ENCODE assay signal across 11 cellular contexts in genomic region chr2:28981016-28981441, GRCh38. TPM values are rescaled to one million over a fixed set of nuclear protein-coding genes. Genes with fewer than 3 reads are reported as not detected.
A peak's percentile ranks its signal among the peaks of the same experiment; 100 is the strongest.
DNase-seq lines count a peak whose midpoint lies in the region; ATAC-seq and TF ChIP-seq lines count a peak whose summit lies in the region.
"Had no signal": no experiment of that assay in that cellular context is flagged by ENCODE, and none has a peak within 500 bp of the region (broad histone marks: within the 10 kb centered on the region; RNA-seq: fewer than 3 reads in every experiment).

Gene TOGARAM2 (plus strand): TSS chr2:28981298. CDS start chr2:28994835, 13,537 bp downstream.

- H3K4me1 ChIP-seq in NT2/D1 (ENCODE audit: insufficient read depth, insufficient read length): no peaks in the 10 kb centered on the region
- H3K4me1 ChIP-seq in ovary (ENCODE audit: insufficient read depth): no peaks in the 10 kb centered on the region

- H3K9me3 ChIP-seq in NT2/D1 (ENCODE audit: insufficient read depth, low read length) (no peaks in the 10 kb centered on the region), ovary (no peaks in the 10 kb centered on the region)

- no peaks in the 10 kb centered on the region for H3K36me3 ChIP-seq in NT2/D1 (ENCODE audit: insufficient read depth, insufficient read length, low read length)
- H3K36me3 ChIP-seq in ovary: no peaks in the 10 kb centered on the region

- peak within 1 kb of the TSS in 1 of 2 donors; percentile 36 for H3K27ac ChIP-seq in ovary

- TF ChIP-seq CTCF in ovary (IDR thresholded peaks at IDR 0.05): no peak

- H3K27me3 ChIP-seq in NT2/D1 (ENCODE audit: insufficient read depth, insufficient read length) (no peaks in the 10 kb centered on the region), ovary (no peaks in the 10 kb centered on the region)

- WGBS in ovary, 3 donors: 3 to 18% (median 5%) methylated on average over 10 of the region's 10 CpGs

- H3K9ac ChIP-seq in NT2/D1 (ENCODE audit: insufficient read length, low read depth): peak within 1 kb of the TSS; percentile 10

- TF ChIP-seq EP300 in ovary (IDR thresholded peaks at IDR 0.05): no peak

- DNase-seq in COR-L47 (lab: John Stamatoyannopoulos, UW) (peak; percentile 27), NT2/D1 (ENCODE audit: low read depth, low spot score) (no peak), head of caudate nucleus (peak in 23 of 42 donors; percentile 16 to 63 (median 38)), ovary (peak; percentile 56 to 77 (median 60)), glomerular visceral epithelial cell (ENCODE audit: extremely low spot score) (no peak), NCI-H187 treated with DMSO at 0.1 percent for 48 hours (lab: John Stamatoyannopoulos, UW) (no peak)
- no peak for DNase-seq in stimulated activated CD4-positive, alpha-beta T cell treated with anti-CD3 and anti-CD28 coated beads, Interleukin-2, amount 100 ng/mL, for 24 hours
- DNase-seq: activated naive CD8-positive, alpha-beta T cell treated with anti-CD3 and anti-CD28 coated beads, Interleukin-2, amount 10 ng/mL, durations not matched to agents 7 days and 5 days; NCI-H1436 treated with DMSO at 0.1 percent for 48 hours; stimulated activated CD4-positive, alpha-beta T cell treated with anti-CD3 and anti-CD28 coated beads, Interleukin-12 subunit alpha, Interleukin-12 subunit beta, amount 100 ng/mL, for 4 hours had no signal

- intact Hi-C loops in head of caudate nucleus (cut with DNase I) (no loop called here), ovary (cut with DNase I) (no loop called here)

- H3K4me3 ChIP-seq in NT2/D1 (ENCODE audit: insufficient read length, low read depth): no peak within 1 kb of the TSS
- no peak within 1 kb of the TSS for H3K4me3 ChIP-seq in ovary

- TF ChIP-seq POLR2A in ovary (IDR thresholded peaks at IDR 0.05): no peak

- no peak for ATAC-seq in GM21390 (IDR thresholded peaks at IDR 0.05; ENCODE audit: unreplicated experiment)

RNA-seq across cellular contexts. Expression of gene TOGARAM2, which starts in this region (rescaled TPM):
- 10 to 100 TPM in 1 of 7 donors, 1 to 10 TPM in 5, under 1 TPM in 1; 0.95 to 21.1 (median 1.8) TPM for total RNA-seq in ovary
- under 1 TPM; 0.33 to 0.58 TPM for polyA plus RNA-seq in ovary

Comparison
In these comparisons a context has a peak if more than half of its experiments do, and no peak if none do; other contexts are left out.
1. DNase-seq: peak in COR-L47 (single experiment), head of caudate nucleus (23 of 42) and ovary (5 of 5); none in NT2/D1 (single experiment), glomerular visceral epithelial cell (single experiment), NCI-H187 treated with DMSO at 0.1 percent for 48 hours (single experiment) and stimulated activated CD4-positive, alpha-beta T cell treated with anti-CD3 and anti-CD28 coated beads, Interleukin-2, amount 100 ng/mL, for 24 hours (0 of 2).